18 cellular contexts compared by ENCODE assay signal in the genomic region with DNA sequence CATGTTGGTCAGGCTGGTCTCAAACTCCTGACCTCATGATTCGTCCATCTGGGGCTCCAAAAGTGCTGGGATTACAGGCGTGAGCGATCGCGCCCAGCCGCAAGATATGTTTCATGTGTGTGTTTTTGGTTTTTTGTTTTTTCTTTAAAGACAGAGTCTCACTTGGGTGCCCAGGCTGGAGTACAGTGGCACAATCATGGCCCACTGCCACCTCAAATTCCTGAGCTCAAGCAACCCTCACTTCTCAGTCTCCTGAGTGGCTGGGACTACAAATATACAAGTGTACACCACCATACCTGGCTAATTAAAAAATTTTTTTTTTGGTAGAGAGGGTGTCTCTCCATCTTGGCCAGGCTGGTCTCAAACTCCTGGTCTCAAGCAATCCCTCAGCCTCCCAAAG. TPM values are rescaled to one million over a fixed set of nuclear protein-coding genes. Genes with fewer than 3 reads are reported as not detected.
"Had no signal": no experiment of that assay in that cellular context is flagged by ENCODE, and none has a peak within 500 bp of the region (broad histone marks: within the 10 kb centered on the region; RNA-seq: fewer than 3 reads in every experiment).

No MANE protein-coding gene starts in this region.

- H3K36me3 Mint-ChIP-seq: naive thymus-derived CD8-positive, alpha-beta T cell had no signal

- H3K9me3 Mint-ChIP-seq: activated CD4-positive, alpha-beta memory T cell treated with anti-CD3 and anti-CD28 coated beads, Interleukin-2, amount 10 ng/mL, durations not matched to agents 7 days and 5 days; activated T-cell treated with anti-CD3 and anti-CD28 coated beads, Interleukin-2, amount 50 U/mL, for 24 hours; naive thymus-derived CD8-positive, alpha-beta T cell; stimulated activated naive CD8-positive, alpha-beta T cell treated with anti-CD3 and anti-CD28 coated beads, Interleukin-15, amount 100 ng/mL, for 72 hours had no signal

- FAIRE-seq: astrocyte had no signal

- H3K27me3 ChIP-seq: gastrocnemius medialis, heart left ventricle, uterus had no signal

- H3K4me1 ChIP-seq: uterus had no signal

- ATAC-seq: gastrocnemius medialis, heart left ventricle, right cardiac atrium had no signal

- H3K4me3 ChIP-seq: gastrocnemius medialis, heart left ventricle, mucosa of descending colon, prostate gland, skin epidermis, uterus had no signal

- H3K27ac ChIP-seq: epithelial cell of prostate, gastrocnemius medialis, prostate gland, uterus, VCaP had no signal

- H3K9me3 ChIP-seq: gastrocnemius medialis, heart left ventricle, mucosa of descending colon, prostate gland, uterus had no signal

- H3K27me3 Mint-ChIP-seq: activated T-cell treated with anti-CD3 and anti-CD28 coated beads, Interleukin-2, amount 50 U/mL, for 24 hours; naive thymus-derived CD8-positive, alpha-beta T cell; stimulated activated naive CD8-positive, alpha-beta T cell treated with anti-CD3 and anti-CD28 coated beads, Interleukin-15, amount 100 ng/mL, for 72 hours had no signal

- H3K36me3 ChIP-seq: gastrocnemius medialis, heart left ventricle, prostate gland, uterus had no signal

- H3K4me3 Mint-ChIP-seq: activated CD4-positive, alpha-beta memory T cell treated with anti-CD3 and anti-CD28 coated beads, Interleukin-2, amount 10 ng/mL, durations not matched to agents 7 days and 5 days; activated T-cell treated with anti-CD3 and anti-CD28 coated beads, Interleukin-2, amount 50 U/mL, for 24 hours; stimulated activated naive CD8-positive, alpha-beta T cell treated with anti-CD3 and anti-CD28 coated beads, Interleukin-15, amount 100 ng/mL, for 72 hours had no signal

- DNase-seq: activated CD4-positive, alpha-beta memory T cell treated with anti-CD3 and anti-CD28 coated beads, Interleukin-2, amount 10 ng/mL, durations not matched to agents 7 days and 5 days; activated naive CD4-positive, alpha-beta T cell treated with anti-CD3 and anti-CD28 coated beads, Interleukin-2, amount 50 U/mL, for 16 hours; activated T-cell treated with anti-CD3 and anti-CD28 coated beads, Interleukin-2, amount 50 U/mL, for 24 hours; gastrocnemius medialis; heart left ventricle; naive thymus-derived CD8-positive, alpha-beta T cell; stimulated activated naive CD8-positive, alpha-beta T cell treated with anti-CD3 and anti-CD28 coated beads, Interleukin-15, amount 100 ng/mL, for 72 hours; T-helper 1 cell; T1000; uterus had no signal

- H3K27ac Mint-ChIP-seq: activated CD4-positive, alpha-beta memory T cell treated with anti-CD3 and anti-CD28 coated beads, Interleukin-2, amount 10 ng/mL, durations not matched to agents 7 days and 5 days; stimulated activated naive CD8-positive, alpha-beta T cell treated with anti-CD3 and anti-CD28 coated beads, Interleukin-15, amount 100 ng/mL, for 72 hours had no signal

RNA-seq across cellular contexts. Expression of a gene that starts 8.4 kb away (rescaled TPM):
- polyA plus RNA-seq: fibroblast of lung had no signal

RNA-seq across cellular contexts. Expression of a gene that starts 48.3 kb away (rescaled TPM):
- polyA plus RNA-seq: naive thymus-derived CD8-positive, alpha-beta T cell had no signal
